In genomic region chr9:4038182-4038723, GRCh38 we compare ENCODE assay signal across 15 cellular contexts.
DNase-seq lines count a peak whose midpoint lies in the region; ATAC-seq and TF ChIP-seq lines count a peak whose summit lies in the region.
"Had no signal": no experiment of that assay in that cellular context is flagged by ENCODE, and none has a peak within 500 bp of the region (broad histone marks: within the 10 kb centered on the region; RNA-seq: fewer than 3 reads in every experiment).

No MANE protein-coding gene starts in this region.

- H3K27me3 Mint-ChIP-seq in chondrocyte (ENCODE audit: low read depth): no peaks in the 10 kb centered on the region

- no peak overlapping the region for H3K4me3 Mint-ChIP-seq in chondrocyte (ENCODE audit: unreplicated experiment)
- H3K4me3 Mint-ChIP-seq: activated T-cell treated with anti-CD3 and anti-CD28 coated beads, Interleukin-2, amount 50 U/mL, for 4 hours; CD4-positive, CD25-positive, alpha-beta regulatory T cell had no signal

- H3K4me3 ChIP-seq in mucosa of descending colon: no peak overlapping the region

- no peaks in the 10 kb centered on the region for H3K9me3 ChIP-seq in mucosa of descending colon

- peaks cover 4% of the 10 kb centered on the region for H3K4me1 ChIP-seq in mucosa of descending colon (ENCODE audit: low read depth)

- intact Hi-C loops in mucosa of descending colon (cut with DNase I, micrococcal nuclease): no loop called here

- ATAC-seq in mucosa of descending colon (peak; percentile 70), GM19452 (IDR thresholded peaks at IDR 0.05; ENCODE audit: unreplicated experiment) (no peak)
- ATAC-seq: activated T-cell treated with anti-CD3 and anti-CD28 coated beads, Interleukin-2, amount 50 U/mL, for 4 hours had no signal

- TF ChIP-seq CTCF in chondrocyte (IDR thresholded peaks at IDR 0.05) (no peak), mucosa of descending colon (IDR thresholded peaks at IDR 0.05) (no peak)

- no peaks in the 10 kb centered on the region for H3K9me3 Mint-ChIP-seq in chondrocyte (ENCODE audit: low read depth)
- H3K9me3 Mint-ChIP-seq: activated T-cell treated with anti-CD3 and anti-CD28 coated beads, Interleukin-2, amount 50 U/mL, for 4 hours had no signal

- peaks cover 12% of the 10 kb centered on the region for H3K4me1 Mint-ChIP-seq in chondrocyte (ENCODE audit: low read depth)
- H3K4me1 Mint-ChIP-seq: CD4-positive, CD25-positive, alpha-beta regulatory T cell had no signal

- no peaks in the 10 kb centered on the region for H3K36me3 Mint-ChIP-seq in chondrocyte (ENCODE audit: low read depth)
- H3K36me3 Mint-ChIP-seq: CD4-positive, CD25-positive, alpha-beta regulatory T cell had no signal

- H3K27ac Mint-ChIP-seq in chondrocyte (ENCODE audit: unreplicated experiment): peak overlapping the region; percentile 19
- H3K27ac Mint-ChIP-seq: CD4-positive, CD25-positive, alpha-beta regulatory T cell had no signal

- no peaks in the 10 kb centered on the region for H3K36me3 ChIP-seq in mucosa of descending colon (ENCODE audit: low read depth)

- DNase-seq in AG20443 (ENCODE audit: low spot score) (peak; percentile 36), HT-29 (ENCODE audit: low spot score) (peak; percentile 39), chondrocyte (ENCODE audit: low spot score) (no peak), mucosa of descending colon (no peak), putamen (ENCODE audit: low spot score) (no peak), globus pallidus (ENCODE audit: low spot score) (no peak), NCI-H1105 (lab: John Stamatoyannopoulos, UW) (no peak)
- DNase-seq: activated CD4-positive, alpha-beta T cell treated with anti-CD3 and anti-CD28 coated beads for 4 hours; activated T-cell treated with anti-CD3 and anti-CD28 coated beads, Interleukin-2, amount 50 U/mL, for 4 hours; amygdala; CD4-positive, CD25-positive, alpha-beta regulatory T cell; GDM1; NCI-H2081; right cardiac atrium had no signal

Comparison
In these comparisons a context has a peak if more than half of its experiments do, and no peak if none do; other contexts are left out.
1. DNase-seq: peak in AG20443 (single experiment) and HT-29 (single experiment); none in chondrocyte (single experiment), mucosa of descending colon (0 of 3), putamen (single experiment), globus pallidus (single experiment) and NCI-H1105 (single experiment).